In the genomic region with DNA sequence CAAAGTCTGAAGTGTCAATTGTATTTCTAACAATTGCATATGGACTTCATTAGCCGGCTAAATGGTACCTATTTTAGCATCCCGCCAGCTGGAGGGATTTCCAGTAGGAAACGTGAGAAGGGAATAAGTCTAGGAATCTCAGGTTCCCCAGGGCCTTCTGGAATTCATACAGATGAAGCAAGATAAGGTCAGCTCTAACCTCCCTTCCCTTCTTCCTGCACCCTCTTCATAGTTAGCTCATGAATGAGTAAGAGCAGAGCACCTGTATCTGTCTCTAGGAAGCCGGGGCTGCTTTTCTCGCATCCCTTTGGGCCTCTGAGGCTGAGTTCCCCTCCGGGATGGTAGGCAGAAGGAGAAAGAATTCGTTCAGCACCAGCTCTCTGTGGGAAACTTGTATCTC, we compare ENCODE assay signal across 18 cellular contexts.
"Had no signal": no experiment of that assay in that cellular context is flagged by ENCODE, and none has a peak within 500 bp of the region (broad histone marks: within the 10 kb centered on the region; RNA-seq: fewer than 3 reads in every experiment).

No MANE protein-coding gene starts in this region.

- DNase-seq: IMR-90, Karpas-422, KG1, MG63, NCI-H1092 treated with DMSO at 0.1 percent for 48 hours, NCI-H1436, NCI-H187 treated with DMSO at 0.1 percent for 48 hours, NCI-H2029 treated with DMSO at 0.1 percent for 48 hours, NCI-H2171 treated with DMSO at 0.1 percent for 48 hours, NCI-H345, NCI-H446 treated with DMSO at 0.1 percent for 48 hours, NCI-H510A treated with DMSO at 0.1 percent for 48 hours, NCI-H526, NCI-H748 treated with DMSO at 0.1 percent for 48 hours, SHP77 had no signal

- ATAC-seq: HepG2 had no signal

- H3K27ac ChIP-seq: RWPE1, SK-N-MC had no signal

- H3K9me3 ChIP-seq: MG63 had no signal

- H3K36me3 ChIP-seq: MG63 had no signal

- H3K4me3 ChIP-seq: MG63, SK-N-MC had no signal

- H3K27me3 ChIP-seq: MG63 had no signal
